2 cellular contexts compared by ENCODE assay signal in genomic region chr16:88735121-88735520, GRCh38.
TF ChIP-seq lines count a peak whose summit lies in the region.

No MANE protein-coding gene starts in this region.

TF ChIP-seq in IMR-90, 13 proteins besides CTCF, POLR2A, EP300 and RAD21:
- TF ChIP-seq MAZ (IDR thresholded peaks at IDR 0.05; ENCODE audit: borderline replicate concordance, low read depth, low read length) = no peak
- TF ChIP-seq RCOR1 (IDR thresholded peaks at IDR 0.05; ENCODE audit: insufficient replicate concordance, low read length) = no peak
- TF ChIP-seq USF2 (IDR thresholded peaks at IDR 0.05; ENCODE audit: low read depth, low read length) = no peak
- no peak for TF ChIP-seq SMC3 (IDR thresholded peaks at IDR 0.05; ENCODE audit: low read depth, low read length)
- no peak for TF ChIP-seq MAFK (IDR thresholded peaks at IDR 0.05; ENCODE audit: low read depth, low read length)
- TF ChIP-seq CEBPB (IDR thresholded peaks at IDR 0.05; ENCODE audit: low read depth, low read length) = no peak

TF ChIP-seq in GM12878, 131 proteins besides CTCF, POLR2A, EP300 and RAD21:
- 0 out of 2 replicates have a peak, but pooled peaks have one; percentile 29 for TF ChIP-seq TCF3 (IDR thresholded peaks at IDR 0.05; ENCODE audit: borderline replicate concordance, insufficient read depth, low read depth, low read length)
- TF ChIP-seq MEF2B (IDR thresholded peaks at IDR 0.05; ENCODE audit: partially characterized antibody, poor library complexity, severe bottlenecking) = no peak
